In genomic region chr19:1224847-1225246, GRCh38 we compare ENCODE assay signal across 34 cellular contexts. TPM values are rescaled to one million over a fixed set of nuclear protein-coding genes. Genes with fewer than 3 reads are reported as not detected.
"Had no signal": no experiment of that assay in that cellular context is flagged by ENCODE, and none has a peak within 500 bp of the region (broad histone marks: within the 10 kb centered on the region; RNA-seq: fewer than 3 reads in every experiment).

No MANE protein-coding gene starts in this region.

- FAIRE-seq: astrocyte, bronchial epithelial cell, frontal cortex had no signal

- H3K9me3 Mint-ChIP-seq: activated B cell treated with CpG ODN at 0.5 μM for 24 hours; activated CD8-positive, alpha-beta T cell treated with anti-CD3 and anti-CD28 coated beads for 36 hours; activated T-cell treated with anti-CD3 and anti-CD28 coated beads, Interleukin-2, amount 50 U/mL, for 4 hours; activated T-helper 17 cell treated with anti-CD3 and anti-CD28 coated beads, Interleukin-2, amount 50 U/mL, for 72 hours; central memory CD8-positive, alpha-beta T cell; dendritic cell treated with granulocyte-macrophage colony-stimulating factor and Interleukin-4, amounts not matched to agents 40 ng/mL and 50 ng/mL, for 4 days; endodermal cell; T-helper 2 cell treated with Interferon-gamma antibody and Interleukin-4, amounts not matched to agents 5 μg/mL and 100 μg/mL, for 36 hours had no signal

- H3K9me3 ChIP-seq: heart right ventricle had no signal

- H3K36me3 Mint-ChIP-seq: activated naive CD8-positive, alpha-beta T cell had no signal

- H3K27ac ChIP-seq: brain microvascular endothelial cell, coronary artery, heart right ventricle, WERI-Rb-1 had no signal

- H3K27me3 Mint-ChIP-seq: activated B cell treated with CpG ODN at 0.5 μM for 24 hours; activated CD8-positive, alpha-beta T cell treated with anti-CD3 and anti-CD28 coated beads for 36 hours; activated naive CD8-positive, alpha-beta T cell; activated T-helper 17 cell treated with anti-CD3 and anti-CD28 coated beads, Interleukin-2, amount 50 U/mL, for 72 hours; central memory CD8-positive, alpha-beta T cell; dendritic cell treated with granulocyte-macrophage colony-stimulating factor and Interleukin-4, amounts not matched to agents 40 ng/mL and 50 ng/mL, for 4 days; T-helper 17 cell had no signal

- ATAC-seq: activated CD4-positive, CD25-positive, alpha-beta regulatory T cell treated with anti-CD3 and anti-CD28 coated beads, Interleukin-2, amount 50 U/mL, for 24 hours; activated CD8-positive, alpha-beta T cell treated with anti-CD3 and anti-CD28 coated beads for 36 hours; activated T-cell treated with anti-CD3 and anti-CD28 coated beads, Interleukin-2, amount 50 U/mL, for 4 hours; esophagus mucosa; heart right ventricle; T-helper 17 cell had no signal

- H3K4me1 Mint-ChIP-seq: activated T-helper 17 cell treated with anti-CD3 and anti-CD28 coated beads, Interleukin-2, amount 50 U/mL, for 72 hours; central memory CD8-positive, alpha-beta T cell; endodermal cell; T-helper 17 cell had no signal

- H3K27me3 ChIP-seq: brain microvascular endothelial cell, dorsolateral prefrontal cortex, heart right ventricle had no signal

- H3K4me3 ChIP-seq: coronary artery, dorsolateral prefrontal cortex, heart right ventricle had no signal

- H3K27ac Mint-ChIP-seq: activated B cell treated with CpG ODN at 0.5 μM for 24 hours; activated CD8-positive, alpha-beta T cell treated with anti-CD3 and anti-CD28 coated beads for 36 hours; activated naive CD8-positive, alpha-beta T cell; activated T-helper 17 cell treated with anti-CD3 and anti-CD28 coated beads, Interleukin-2, amount 50 U/mL, for 72 hours; dendritic cell treated with granulocyte-macrophage colony-stimulating factor and Interleukin-4, amounts not matched to agents 40 ng/mL and 50 ng/mL, for 4 days; endodermal cell; T-helper 17 cell; T-helper 2 cell treated with Interferon-gamma antibody and Interleukin-4, amounts not matched to agents 5 μg/mL and 100 μg/mL, for 36 hours had no signal

- H3K4me3 Mint-ChIP-seq: activated B cell treated with CpG ODN at 0.5 μM for 24 hours; activated CD8-positive, alpha-beta T cell treated with anti-CD3 and anti-CD28 coated beads for 36 hours; activated naive CD8-positive, alpha-beta T cell; activated T-cell treated with anti-CD3 and anti-CD28 coated beads, Interleukin-2, amount 50 U/mL, for 4 hours; activated T-helper 17 cell treated with anti-CD3 and anti-CD28 coated beads, Interleukin-2, amount 50 U/mL, for 72 hours; central memory CD8-positive, alpha-beta T cell; dendritic cell treated with granulocyte-macrophage colony-stimulating factor and Interleukin-4, amounts not matched to agents 40 ng/mL and 50 ng/mL, for 4 days; endodermal cell; T-helper 17 cell; T-helper 2 cell treated with Interferon-gamma antibody and Interleukin-4, amounts not matched to agents 5 μg/mL and 100 μg/mL, for 36 hours had no signal

- DNase-seq: activated B cell treated with CpG ODN at 0.5 μM for 24 hours; activated CD4-positive, alpha-beta T cell treated with anti-CD3 and anti-CD28 coated beads for 48 hours; activated CD4-positive, alpha-beta T cell treated with anti-CD3 and anti-CD28 coated beads, Interleukin-2, amount 50 U/mL, for 1 hour; activated CD4-positive, alpha-beta T cell treated with anti-CD3 and anti-CD28 coated beads, Interleukin-2, amount 50 U/mL, for 48 hours; activated CD8-positive, alpha-beta memory T cell treated with anti-CD3 and anti-CD28 coated beads for 24 hours; activated CD8-positive, alpha-beta T cell treated with anti-CD3 and anti-CD28 coated beads for 36 hours; activated effector memory CD4-positive, alpha-beta T cell treated with Interleukin-2 at 50 U/mL for 16 hours; activated gamma-delta T cell treated with Interleukin-2 at 50 U/mL for 16 hours; activated naive CD4-positive, alpha-beta T cell treated with anti-CD3 and anti-CD28 coated beads, Interleukin-2, amount 50 U/mL, for 16 hours; activated naive CD4-positive, alpha-beta T cell treated with Interleukin-2 at 50 U/mL for 16 hours; activated T-cell treated with anti-CD3 and anti-CD28 coated beads, Interleukin-2, amount 50 U/mL, for 4 hours; amniotic stem cell; anterior cingulate cortex; brain microvascular endothelial cell; dorsolateral prefrontal cortex; effector memory CD4-positive, alpha-beta T cell; endodermal cell; foreskin fibroblast; glutamatergic neuron; heart right ventricle; T-helper 17 cell; T1000; WERI-Rb-1 had no signal

RNA-seq across cellular contexts. Expression of gene CBARP, which starts 13.0 kb away (rescaled TPM):
- total RNA-seq: T-helper 17 cell had no signal
